ENCODE assay signal across 15 cellular contexts in the genomic region with DNA sequence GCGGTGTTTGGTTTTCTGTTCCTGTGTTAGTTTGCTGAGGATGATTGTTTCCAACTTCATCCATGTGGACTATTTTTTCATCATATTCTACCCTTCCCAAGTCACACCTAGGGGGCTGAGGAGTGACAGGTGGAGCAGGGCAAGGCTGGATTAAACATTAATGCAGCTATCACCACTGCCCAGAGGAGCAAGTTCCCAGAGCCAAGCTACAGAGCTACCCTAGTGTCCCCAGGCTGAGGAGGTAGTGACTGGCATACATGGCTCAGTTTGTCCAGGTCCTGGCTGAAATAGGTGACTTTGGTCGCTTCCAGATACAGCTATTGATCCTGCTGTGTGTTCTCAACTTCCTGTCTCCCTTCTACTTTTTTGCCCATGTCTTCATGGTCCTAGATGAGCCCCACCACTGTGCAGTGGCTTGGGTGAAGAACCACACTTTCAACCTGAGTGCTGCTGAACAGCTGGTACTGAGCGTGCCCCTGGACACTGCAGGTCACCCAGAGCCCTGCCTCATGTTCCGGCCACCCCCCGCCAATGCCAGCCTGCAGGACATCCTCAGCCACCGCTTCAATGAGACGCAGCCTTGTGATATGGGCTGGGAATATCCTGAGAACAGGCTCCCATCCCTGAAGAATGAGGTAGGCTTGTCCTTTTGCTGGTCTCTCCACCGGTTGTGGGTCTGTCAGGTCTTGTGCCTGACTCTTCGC. TPM values are rescaled to one million over a fixed set of nuclear protein-coding genes. Genes with fewer than 3 reads are reported as not detected.
DNase-seq lines count a peak whose midpoint lies in the region; ATAC-seq, FAIRE-seq and TF ChIP-seq lines count a peak whose summit lies in the region.
"Had no signal": no experiment of that assay in that cellular context is flagged by ENCODE, and none has a peak within 500 bp of the region (broad histone marks: within the 10 kb centered on the region; RNA-seq: fewer than 3 reads in every experiment).

A gene with protein sequence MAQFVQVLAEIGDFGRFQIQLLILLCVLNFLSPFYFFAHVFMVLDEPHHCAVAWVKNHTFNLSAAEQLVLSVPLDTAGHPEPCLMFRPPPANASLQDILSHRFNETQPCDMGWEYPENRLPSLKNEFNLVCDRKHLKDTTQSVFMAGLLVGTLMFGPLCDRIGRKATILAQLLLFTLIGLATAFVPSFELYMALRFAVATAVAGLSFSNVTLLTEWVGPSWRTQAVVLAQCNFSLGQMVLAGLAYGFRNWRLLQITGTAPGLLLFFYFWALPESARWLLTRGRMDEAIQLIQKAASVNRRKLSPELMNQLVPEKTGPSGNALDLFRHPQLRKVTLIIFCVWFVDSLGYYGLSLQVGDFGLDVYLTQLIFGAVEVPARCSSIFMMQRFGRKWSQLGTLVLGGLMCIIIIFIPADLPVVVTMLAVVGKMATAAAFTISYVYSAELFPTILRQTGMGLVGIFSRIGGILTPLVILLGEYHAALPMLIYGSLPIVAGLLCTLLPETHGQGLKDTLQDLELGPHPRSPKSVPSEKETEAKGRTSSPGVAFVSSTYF (plus strand): TSS at position 209 of the 704 bp plus-strand sequence. CDS start 49 bp downstream, at position 258.

- no TSS peak for BruUV-seq in K562 (replicated peaks; lab: Mats Ljungman, UMichigan)
- BruUV-seq in HepG2 (replicated peaks; lab: Mats Ljungman, UMichigan), result no TSS peak

- CTCF ChIA-PET in K562 (lab: Yijun Ruan, JAX; ENCODE audit: low intra/inter-chr PET ratio) (no interaction called here), HepG2 (lab: Yijun Ruan, JAX; ENCODE audit: low intra/inter-chr PET ratio, low total read pairs) (no interaction called here)

- in situ Hi-C loops in GM13976 (cut with MboI; ENCODE audit: low sequenced_read_pairs, unreplicated experiment) (no loop called here), K562 (cut with MboI) (no loop called here), HepG2 (cut with HindIII; ENCODE audit: extremely low pct_ligation_motif_present, low pct_unique_long_range_greater_than_20kb) (no loop called here)

- no peaks in the 10 kb centered on the region for H3K9me1 ChIP-seq in K562 (ENCODE audit: control insufficient read depth, insufficient read depth, low read length)

- peaks cover 0 to 7% of the 10 kb centered on the region in 2 experiments; a peak in 1 of 5 replicates for H3K27me3 ChIP-seq in K562 (ENCODE audit: control insufficient read depth in 2 of 2, insufficient read depth in 2 of 2, low read length in 2 of 2)
- no peaks in the 10 kb centered on the region for H3K27me3 ChIP-seq in HepG2 (ENCODE audit: control insufficient read depth in 1 of 2, insufficient read depth in 2 of 2, low read length in 2 of 2)
- H3K27me3 ChIP-seq in psoas muscle (ENCODE audit: insufficient read depth in 3 of 3, low read length in 2 of 3), result no peaks in the 10 kb centered on the region
- H3K27me3 ChIP-seq: Peyer's patch had no signal

- H4K20me1 ChIP-seq in K562 (replicated peaks; ENCODE audit: control insufficient read depth, insufficient read depth, low read length), result peaks cover 5% of the 10 kb centered on the region; the same call in 1 of the 2 replicates
- no peaks in the 10 kb centered on the region for H4K20me1 ChIP-seq in HepG2 (ENCODE audit: insufficient read depth, low read length)

- no peak for TF ChIP-seq EP300 in K562 (IDR thresholded peaks at IDR 0.05; ENCODE audit: low read length)
- TF ChIP-seq EP300 in HepG2 (IDR thresholded peaks at IDR 0.05; ENCODE audit: low read depth in 2 of 2, low read length in 2 of 2), result no peak
- TF ChIP-seq EP300 in HepG2 (CRISPR knock-in tag; IDR thresholded peaks at IDR 0.05; ENCODE audit: borderline replicate concordance), result no peak

- POLR2A ChIA-PET in K562 (lab: Yijun Ruan, JAX), result interaction anchor here (1.0 to 1.2 kb wide), 2 partner anchors 9 to 14 kb away, joined by 3 to 4 read pairs; no protein-coding TSS in a partner anchor
- POLR2A ChIA-PET in HepG2 (lab: Yijun Ruan, JAX), result no interaction called here

- TF ChIP-seq POLR2A in K562 (conservative IDR thresholded peaks at IDR 0.05), result no peak
- no peak for TF ChIP-seq POLR2A in HepG2 (IDR thresholded peaks at IDR 0.05; ENCODE audit: insufficient read depth in 1 of 2, low read depth in 2 of 2, low read length in 2 of 2)
- TF ChIP-seq POLR2A in GM18505 (IDR thresholded peaks at IDR 0.05; ENCODE audit: borderline replicate concordance, extremely low read depth, insufficient read depth, insufficient read length), result no peak

- DNase-seq in GM13976 (ENCODE audit: low spot score) (peak; percentile 3), K562 (ENCODE audit: extremely low read depth in 1 of 4, low spot score in 3 of 4) (no peak), HepG2 (ENCODE audit: low spot score) (no peak), psoas muscle (no peak), anterior cingulate cortex (lab: John Stamatoyannopoulos, UW) (no peak)
- DNase-seq: DMS79, MM.1S, NCI-H1092 treated with DMSO at 0.1 percent for 48 hours, NCI-H2081 treated with DMSO at 0.1 percent for 48 hours, Peyer's patch had no signal

- WGBS in K562 (ENCODE audit: insufficient coverage, low coverage, missing lambda C conversion rate), result 18% methylated on average over 8 of the region's 9 CpGs
- 60% methylated on average over 8 of the region's 9 CpGs for WGBS in HepG2 (ENCODE audit: low lambda C conversion rate)
- 96 to 97% (median 97%) methylated on average over 9 of the region's 9 CpGs for WGBS in psoas muscle, 3 donors

- H2AFZ ChIP-seq in K562 (ENCODE audit: low read depth, low read length) (no peak within 1 kb of the TSS), HepG2 (ENCODE audit: low read length) (no peak within 1 kb of the TSS)

- H3K36me3 ChIP-seq in K562 (ENCODE audit: control insufficient read depth, insufficient read depth, low read length) (no peaks in the 10 kb centered on the region), HepG2 (replicated peaks in 1 of 2; ENCODE audit: control insufficient read depth in 1 of 2, insufficient read depth in 2 of 2, low read length in 2 of 2) (no peaks in the 10 kb centered on the region), psoas muscle (ENCODE audit: insufficient read depth in 1 of 2, low read depth in 1 of 2) (peaks cover 0 to 4% of the 10 kb centered on the region in 2 donors)
- H3K36me3 ChIP-seq: Peyer's patch had no signal

- H3K4me1 ChIP-seq in K562 (replicated peaks in 1 of 2; ENCODE audit: control insufficient read depth in 2 of 2, insufficient read depth in 2 of 2, low read length in 2 of 2) (peaks cover 4 to 13% of the 10 kb centered on the region in 2 experiments; a peak in 2 of 5 replicates), HepG2 (ENCODE audit: insufficient read depth, low read length) (peaks cover 14% of the 10 kb centered on the region), psoas muscle (peaks cover 14% of the 10 kb centered on the region)
- H3K4me1 ChIP-seq: Peyer's patch had no signal

- H3K27ac ChIP-seq in K562 (ENCODE audit: extremely low read depth, low read depth, low read length), result no peak within 1 kb of the TSS
- H3K27ac ChIP-seq in HepG2 (ENCODE audit: extremely low read length, insufficient read depth, low read length), result no peak within 1 kb of the TSS
- peak within 1 kb of the TSS; percentile 53 for H3K27ac ChIP-seq in psoas muscle
- H3K27ac ChIP-seq: C4-2B, Peyer's patch had no signal

- no peak for FAIRE-seq in K562 (lab: Jason Lieb, UNC)
- no peak for FAIRE-seq in HepG2 (lab: Jason Lieb, UNC)

- TF ChIP-seq RAD21 in K562 (CRISPR knock-in tag; conservative IDR thresholded peaks at IDR 0.05 in 1 of 2, IDR thresholded peaks at IDR 0.05 in 1 of 2) (no peak), HepG2 (CRISPR knock-in tag; IDR thresholded peaks at IDR 0.05) (no peak)

- ATAC-seq in K562 (no peak), HepG2 (peak; percentile 17; the same call in 1 of the 3 replicates), psoas muscle (no peak), HG02884 (IDR thresholded peaks at IDR 0.05; ENCODE audit: unreplicated experiment) (no peak), GM18505 (IDR thresholded peaks at IDR 0.05; ENCODE audit: unreplicated experiment) (no peak)
- ATAC-seq: HCT116 had no signal

- TF ChIP-seq CTCF in GM13976 (IDR thresholded peaks at IDR 0.05; ENCODE audit: borderline replicate concordance, control extremely low read depth, extremely low read depth, insufficient read depth, missing control alignments), result no peak
- TF ChIP-seq CTCF in K562 (IDR thresholded peaks at IDR 0.05 in 2 of 3, conservative IDR thresholded peaks at IDR 0.05 in 1 of 3; ENCODE audit: insufficient read depth in 2 of 3, low read depth in 1 of 3, low read length in 3 of 3), result no peak
- TF ChIP-seq CTCF in HepG2 (CRISPR knock-in tag; IDR thresholded peaks at IDR 0.05), result no peak
- no peak for TF ChIP-seq CTCF in psoas muscle (IDR thresholded peaks at IDR 0.05)

- H3K79me2 ChIP-seq in K562 (ENCODE audit: control insufficient read depth, insufficient read depth, low read length) (no peaks in the 10 kb centered on the region), HepG2 (ENCODE audit: insufficient read depth, low read length) (no peaks in the 10 kb centered on the region)

- H3K9ac ChIP-seq in K562 (ENCODE audit: insufficient read depth in 1 of 2, low read depth in 2 of 2, low read length in 2 of 2) (no peak within 1 kb of the TSS; a peak in 1 of 4 replicates), HepG2 (ENCODE audit: insufficient read depth, low read depth, low read length) (no peak within 1 kb of the TSS)

- H3K4me2 ChIP-seq in K562 (ENCODE audit: insufficient read depth, low read length) (peak within 1 kb of the TSS; percentile 32), HepG2 (ENCODE audit: low read depth, low read length) (no peak within 1 kb of the TSS)

- intact Hi-C loops in K562 (cut with micrococcal nuclease) (no loop called here), HepG2 (cut with micrococcal nuclease; ENCODE audit: unreplicated experiment) (no loop called here), psoas muscle (cut with DNase I) (no loop called here)

- H3K4me3 ChIP-seq in K562 (no peak within 1 kb of the TSS), HepG2 (replicated peaks in 1 of 3; ENCODE audit: insufficient read depth in 1 of 3, low read depth in 2 of 3, low read length in 3 of 3) (no peak within 1 kb of the TSS), psoas muscle (no peak within 1 kb of the TSS)
- H3K4me3 ChIP-seq: Peyer's patch had no signal

- no peaks in the 10 kb centered on the region for H3K9me3 ChIP-seq in K562 (replicated peaks; ENCODE audit: control insufficient read depth, insufficient read depth, low read depth, low read length)
- no peaks in the 10 kb centered on the region for H3K9me3 ChIP-seq in HepG2 (ENCODE audit: low read length)
- H3K9me3 ChIP-seq in psoas muscle, result no peaks in the 10 kb centered on the region
- H3K9me3 ChIP-seq: Peyer's patch had no signal

RNA-seq across cellular contexts. Expression of the gene that starts here (rescaled TPM):
- 0.79 and 2.3 TPM in 2 replicates for total RNA-seq in K562 (2011; cell fraction: chromatin; rRNA removed; ENCODE audit: low replicate concordance)
- total RNA-seq in K562 (2011; cell fraction: nucleolus; rRNA removed), result 0.92 and 1.8 TPM in 2 replicates
- 0.88 and 1.6 TPM in 2 replicates for total RNA-seq in K562 (2011; cell fraction: nucleoplasm; rRNA removed)
- total RNA-seq in K562 (2014; rRNA removed), result not detected in 2 replicates
- 0.13 and 0.18 TPM in 2 replicates for total RNA-seq in K562 (2014; rRNA removed; fragmentation: Illumina TruSeq; extraction: Trizol)
- 0.30 and 0.36 TPM in 2 replicates for total RNA-seq in K562 (2015; rRNA removed; fragmentation: Illumina TruSeq; extraction: Trizol)
- total RNA-seq in K562 (2021), result 0.29 and 0.49 TPM in 2 replicates
- polyA plus RNA-seq in K562 (2011; rRNA removed), result 0.15 and 0.19 TPM in 2 replicates
- polyA plus RNA-seq in K562 (2011; cell fraction: cytosol; rRNA removed), result 0.07 and 0.19 TPM in 2 replicates
- polyA plus RNA-seq in K562 (2011; cell fraction: nucleus; rRNA removed), result 1.2 and 1.3 TPM in 2 replicates
- polyA plus RNA-seq in K562 (2012), result 0.25 and 0.28 TPM in 2 replicates
- polyA plus RNA-seq in K562 (2014; fragmentation: Illumina TruSeq; extraction: Trizol), result 0.07 and 0.15 TPM in 2 replicates
- not detected for polyA plus RNA-seq in K562 (2014; fragmentation: Nextera tagmentation; extraction: Ambion mirVana)
- polyA plus RNA-seq in K562 (2014; rRNA removed), result 0.09 TPM in 1 of 2 replicates, not detected in the other
- polyA minus RNA-seq in K562 (2011; rRNA and poly(A)+ RNA removed), result 0.27 and 0.46 TPM in 2 replicates
- polyA minus RNA-seq in K562 (2011; cell fraction: cytosol; rRNA and poly(A)+ RNA removed), result not detected in 2 replicates
- polyA minus RNA-seq in K562 (2011; cell fraction: nucleus; rRNA and poly(A)+ RNA removed), result 0.56 and 0.81 TPM in 2 replicates
- not detected in 2 replicates for total RNA-seq in HepG2 (2016; rRNA removed; fragmentation: Illumina TruSeq; extraction: Trizol)
- total RNA-seq in HepG2 (2016; cell fraction: cytosol; rRNA removed; fragmentation: Illumina TruSeq; extraction: Trizol; ENCODE audit: low read depth), result not detected in 2 replicates
- not detected in 2 replicates for total RNA-seq in HepG2 (2016; cell fraction: insoluble cytoplasmic fraction; rRNA removed; fragmentation: Illumina TruSeq; extraction: Trizol)
- total RNA-seq in HepG2 (2016; cell fraction: membrane; rRNA removed; fragmentation: Illumina TruSeq; extraction: Trizol), result not detected in 2 replicates
- 0.34 TPM in 1 of 2 replicates, not detected in the other for total RNA-seq in HepG2 (2016; cell fraction: nucleus; rRNA removed; fragmentation: Illumina TruSeq; extraction: Trizol)
- polyA plus RNA-seq in HepG2 (2011; rRNA removed), result 0.10 and 0.20 TPM in 2 replicates
- not detected in 2 replicates for polyA plus RNA-seq in HepG2 (2011; cell fraction: cytosol; rRNA removed)
- 0.50 and 0.76 TPM in 2 replicates for polyA plus RNA-seq in HepG2 (2011; cell fraction: nucleus; rRNA removed)
- 0.11 TPM in 1 of 2 replicates, not detected in the other for polyA plus RNA-seq in HepG2 (2012)
- not detected in 2 replicates for polyA plus RNA-seq in HepG2 (2016; cell fraction: cytosol; fragmentation: Illumina TruSeq; extraction: Trizol; ENCODE audit: low read depth)
- polyA plus RNA-seq in HepG2 (2016; cell fraction: insoluble cytoplasmic fraction; fragmentation: Illumina TruSeq; extraction: Trizol; ENCODE audit: low read depth), result not detected in 2 replicates
- not detected in 2 replicates for polyA plus RNA-seq in HepG2 (2016; cell fraction: membrane; fragmentation: Illumina TruSeq; extraction: Trizol; ENCODE audit: low read depth)
- polyA plus RNA-seq in HepG2 (2016; cell fraction: nucleus; fragmentation: Illumina TruSeq; extraction: Trizol; ENCODE audit: insufficient read depth, low read depth), result 0.29 TPM in 1 of 2 replicates, not detected in the other
- polyA minus RNA-seq in HepG2 (2011; rRNA and poly(A)+ RNA removed; ENCODE audit: low replicate concordance), result 0.92 and 1.3 TPM in 2 replicates
- polyA minus RNA-seq in HepG2 (2011; cell fraction: cytosol; rRNA and poly(A)+ RNA removed), result not detected in 2 replicates
- 1.7 and 1.9 TPM in 2 replicates for polyA minus RNA-seq in HepG2 (2011; cell fraction: nucleus; rRNA and poly(A)+ RNA removed)
- total RNA-seq in psoas muscle, result under 1 TPM; 0.20 to 0.64 (median 0.45) TPM
- polyA plus RNA-seq in psoas muscle, result under 1 TPM; 0.11 to 0.29 (median 0.12) TPM
- total RNA-seq: Right ventricle myocardium inferior had no signal
